32 cellular contexts compared by ENCODE assay signal in the genomic region with DNA sequence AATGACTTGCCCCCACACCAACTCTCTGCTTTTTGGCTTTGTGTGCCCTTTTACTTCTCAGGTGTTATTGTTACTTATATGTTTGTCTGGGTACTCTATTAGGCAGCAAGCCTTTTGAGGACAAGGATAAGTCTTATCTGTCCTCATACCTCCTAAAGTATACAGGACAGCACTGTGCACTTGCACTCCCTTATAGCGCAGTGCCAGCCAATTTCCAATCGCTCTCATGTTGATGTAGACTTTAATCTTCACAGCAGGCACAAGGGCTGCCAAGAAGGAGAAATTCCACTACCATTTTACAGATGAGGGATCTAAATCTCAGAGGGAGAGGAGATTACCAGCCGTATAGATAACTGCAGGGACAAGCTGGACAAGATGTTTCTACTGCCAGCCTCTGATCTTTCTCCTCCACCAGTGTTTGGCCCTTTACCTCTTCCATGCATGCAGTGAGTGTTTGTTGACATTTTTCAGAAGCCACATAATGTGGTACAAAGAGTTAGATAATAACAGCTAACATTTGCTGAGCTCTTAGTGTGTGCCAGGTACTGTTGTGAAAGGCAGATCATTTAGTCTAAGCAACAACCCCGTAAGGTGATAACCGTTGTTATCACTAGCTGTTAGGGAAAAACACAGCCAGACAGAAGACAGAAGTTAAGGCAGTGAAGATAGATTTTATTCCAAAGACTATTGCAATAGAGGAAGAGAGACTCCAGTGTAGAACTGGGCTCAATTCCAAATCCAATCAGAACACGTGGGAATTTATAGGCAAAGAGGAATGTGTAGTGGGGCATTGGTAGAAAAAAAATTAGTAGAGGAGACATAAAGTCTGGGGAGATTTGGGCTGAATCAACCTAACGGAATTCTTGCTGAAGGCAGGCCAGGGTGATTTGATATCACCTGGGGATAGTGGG. TPM values are rescaled to one million over a fixed set of nuclear protein-coding genes. Genes with fewer than 3 reads are reported as not detected.
DNase-seq lines count a peak whose midpoint lies in the region; FAIRE-seq and TF ChIP-seq lines count a peak whose summit lies in the region.
"Had no signal": no experiment of that assay in that cellular context is flagged by ENCODE, and none has a peak within 500 bp of the region (broad histone marks: within the 10 kb centered on the region; RNA-seq: fewer than 3 reads in every experiment).

No MANE protein-coding gene starts in this region.

- H3K27ac ChIP-seq in H1 (ENCODE audit: low read depth, low read length): no peak overlapping the region
- no peak overlapping the region for H3K27ac ChIP-seq in breast epithelium
- H3K27ac ChIP-seq: coronary artery, lower lobe of right lung, RWPE1, thyroid gland had no signal

- H3K4me1 ChIP-seq in H1 (replicated peaks in 1 of 4; ENCODE audit: control insufficient read depth in 3 of 4, insufficient read depth in 4 of 4, low read length in 3 of 4) (no peaks in the 10 kb centered on the region), breast epithelium (no peaks in the 10 kb centered on the region)
- H3K4me1 ChIP-seq: lower lobe of right lung, thyroid gland had no signal

- no peaks in the 10 kb centered on the region for H4K20me1 ChIP-seq in H1 (replicated peaks in 1 of 2; ENCODE audit: control insufficient read depth in 1 of 2, insufficient read depth in 2 of 2, low read length in 2 of 2)

- H3K27me3 ChIP-seq in H1 (replicated peaks in 1 of 4; ENCODE audit: control insufficient read depth in 3 of 4, extremely low read depth in 1 of 4, insufficient read depth in 3 of 4, low read length in 3 of 4) (no peaks in the 10 kb centered on the region), breast epithelium (peaks cover 0 to 3% of the 10 kb centered on the region in 2 donors)
- H3K27me3 ChIP-seq: thyroid gland had no signal

- H3K23me2 ChIP-seq in H1 (ENCODE audit: low read depth, low read length): no peaks in the 10 kb centered on the region

- H3K14ac ChIP-seq in H1 (ENCODE audit: insufficient read length): no peak overlapping the region

- no peak overlapping the region for H3K4me2 ChIP-seq in H1 (ENCODE audit: insufficient read depth in 1 of 2, low read depth in 2 of 2, low read length in 2 of 2)

- H2BK120ac ChIP-seq in H1 (replicated peaks; ENCODE audit: low read depth, low read length): no peak overlapping the region

- WGBS in H1 (ENCODE audit: extremely low coverage in 1 of 2, insufficient coverage in 1 of 2, insufficient read length in 1 of 2, insufficient replicate concordance in 2 of 2, low coverage in 1 of 2, low lambda C conversion rate in 2 of 2, missing lambda C conversion rate in 1 of 2), 2 experiments: 84% methylated on average over 7 of the region's 7 CpGs; no CpG with 5 or more reads in 1 of the 2 experiments

- intact Hi-C loops in breast epithelium (cut with DNase I; ENCODE audit: low total_unique reads): no loop called here

- no peak overlapping the region for H2BK12ac ChIP-seq in H1 (ENCODE audit: low read depth, low read length)

- 0 out of 2 replicates have a peak overlapping the region, but pooled peaks have one; percentile 48 for H2BK15ac ChIP-seq in H1 (ENCODE audit: low read length)

- no peak for TF ChIP-seq RAD21 in H1 (IDR thresholded peaks at IDR 0.05 in 1 of 2, conservative IDR thresholded peaks at IDR 0.05 in 1 of 2; ENCODE audit: low read depth in 2 of 2, low read length in 2 of 2)

- TF ChIP-seq CTCF in LNCaP clone FGC (IDR thresholded peaks at IDR 0.05; ENCODE audit: control insufficient read depth, extremely low read depth, insufficient read depth): no peak
- no peak for TF ChIP-seq CTCF in H1 (IDR thresholded peaks at IDR 0.05; ENCODE audit: control extremely low read depth in 1 of 3, insufficient read depth in 1 of 3, low read depth in 1 of 3, low read length in 3 of 3)
- TF ChIP-seq CTCF in breast epithelium (IDR thresholded peaks at IDR 0.05): no peak

- H3K23ac ChIP-seq in H1 (ENCODE audit: insufficient read length): no peak overlapping the region

- H3K9me3 ChIP-seq in H1 (ENCODE audit: insufficient read depth in 2 of 2, low read depth in 1 of 2, low read length in 1 of 2) (peaks cover 0 to 1% of the 10 kb centered on the region in 2 experiments; a peak in 1 of 4 replicates), breast epithelium (peaks cover 3 to 7% of the 10 kb centered on the region in 2 donors)
- H3K9me3 ChIP-seq: lower lobe of right lung, thyroid gland had no signal

- H3K36me3 ChIP-seq in H1 (ENCODE audit: control insufficient read depth in 2 of 4, insufficient read depth in 4 of 4, low read length in 3 of 4) (no peaks in the 10 kb centered on the region), breast epithelium (no peaks in the 10 kb centered on the region)
- H3K36me3 ChIP-seq: lower lobe of right lung, thyroid gland had no signal

- H4K5ac ChIP-seq in H1 (ENCODE audit: insufficient read length, low read depth, low read length): no peak overlapping the region

- no peak overlapping the region for H2AK5ac ChIP-seq in H1 (ENCODE audit: low read depth, low read length)

- no peak overlapping the region for H3K4ac ChIP-seq in H1 (replicated peaks; ENCODE audit: insufficient read length, low read depth, low read length)

- CTCF ChIA-PET in H1 (lab: Charles Lee; ENCODE audit: partially characterized antibody): interaction anchor here (1.7 to 3.3 kb wide), 3 partner anchors 24 to 321 kb away, joined by 9 to 13 read pairs (median 12); no protein-coding TSS in a partner anchor

- H3K9ac ChIP-seq in H1 (replicated peaks in 1 of 4; ENCODE audit: extremely low read depth in 1 of 4, low read depth in 3 of 4, low read length in 3 of 4): no peak overlapping the region

- no peaks in the 10 kb centered on the region for H3K79me2 ChIP-seq in H1 (ENCODE audit: control insufficient read depth in 1 of 2, insufficient read depth in 2 of 2, low read length in 2 of 2)

- POLR2A ChIA-PET in H1 (lab: Charles Lee; ENCODE audit: partially characterized antibody): no interaction called here

- no peak overlapping the region for H4K8ac ChIP-seq in H1 (ENCODE audit: extremely low read depth, insufficient read depth, low read length)

- H3K18ac ChIP-seq in H1 (ENCODE audit: extremely low read depth, low read length): no peak overlapping the region

- H3K4me3 ChIP-seq in LNCaP clone FGC (ENCODE audit: low read depth, low read length) (no peak overlapping the region), H1 (ENCODE audit: extremely low read depth in 1 of 4, insufficient read depth in 2 of 4, low read depth in 3 of 4, low read length in 4 of 4) (no peak overlapping the region), breast epithelium (no peak overlapping the region)
- H3K4me3 ChIP-seq: coronary artery, GM12878, lower lobe of right lung, thyroid gland had no signal

- DNase-seq in NCI-H2196 (lab: John Stamatoyannopoulos, UW; ENCODE audit: unreplicated experiment) (peak; percentile 36), NCI-H2196 treated with DMSO at 0.1 percent for 48 hours (lab: John Stamatoyannopoulos, UW; ENCODE audit: unreplicated experiment) (no peak), DMS153 treated with DMSO at 0.1 percent for 48 hours (lab: John Stamatoyannopoulos, UW; ENCODE audit: unreplicated experiment) (peak; percentile 24), LNCaP clone FGC (ENCODE audit: low read depth) (peak; percentile 51), H1 (ENCODE audit: low read depth in 1 of 2, low spot score in 2 of 2) (no peak), COLO829 (ENCODE audit: low spot score) (no peak), SHP77 (lab: John Stamatoyannopoulos, UW) (no peak), breast epithelium (ENCODE audit: low spot score in 2 of 2) (no peak)
- DNase-seq: activated CD4-positive, alpha-beta T cell treated with anti-CD3 and anti-CD28 coated beads for 1 hour; activated CD8-positive, alpha-beta T cell treated with anti-CD3 and anti-CD28 coated beads for 36 hours; CD8-positive, alpha-beta T cell; DND-41; effector memory CD4-positive, alpha-beta T cell; erythroblast; glutamatergic neuron; GOT3; islet precursor cell; lower lobe of right lung; MM.1S; NCI-H1417 treated with DMSO at 0.1 percent for 48 hours; NCI-H526 treated with DMSO at 0.1 percent for 48 hours; small intestine; stimulated activated CD8-positive, alpha-beta memory T cell treated with anti-CD3 and anti-CD28 coated beads, Interleukin-4, amount 100 ng/mL, for 48 hours; stimulated activated naive CD8-positive, alpha-beta T cell treated with anti-CD3 and anti-CD28 coated beads, Interleukin-15, amount 100 ng/mL, for 72 hours; T-helper 2 cell; thyroid gland had no signal

- H4K91ac ChIP-seq in H1 (replicated peaks; ENCODE audit: insufficient read length, low read length): no peak overlapping the region

- H2BK20ac ChIP-seq in H1 (ENCODE audit: low read length): no peak overlapping the region

- no peak for TF ChIP-seq EP300 in H1 (IDR thresholded peaks at IDR 0.05; ENCODE audit: borderline replicate concordance in 1 of 2, low read depth in 2 of 2, low read length in 2 of 2)

- no peaks in the 10 kb centered on the region for H3K79me1 ChIP-seq in H1 (ENCODE audit: low read depth, low read length)

- TF ChIP-seq POLR2A in H1 (IDR thresholded peaks at IDR 0.05; ENCODE audit: control extremely low read depth in 1 of 2, low read depth in 2 of 2, low read length in 2 of 2): no peak
- no peak for TF ChIP-seq POLR2A in breast epithelium (IDR thresholded peaks at IDR 0.05)

- H3K56ac ChIP-seq in H1 (replicated peaks; ENCODE audit: insufficient read length, low read depth, low read length): no peak overlapping the region

- no peak overlapping the region for H2AFZ ChIP-seq in H1 (ENCODE audit: low read length)

- FAIRE-seq in H1 (lab: Jason Lieb, UNC): no peak
- FAIRE-seq: GM12878, small intestine had no signal

- no peak overlapping the region for H2BK5ac ChIP-seq in H1 (ENCODE audit: low read depth, low read length)

TF ChIP-seq in H1, 55 proteins besides CTCF, POLR2A, EP300 and RAD21 (continues in another document):
- TF ChIP-seq SUZ12 (IDR thresholded peaks at IDR 0.05; ENCODE audit: low read length) (no peak), TEAD4 (IDR thresholded peaks at IDR 0.05; ENCODE audit: low read depth, low read length) (no peak), MAFK (IDR thresholded peaks at IDR 0.05; ENCODE audit: low read depth, low read length) (no peak), JUND (IDR thresholded peaks at IDR 0.05; ENCODE audit: low read length) (no peak)

RNA-seq across cellular contexts. Expression of a gene that starts 30.0 kb away (rescaled TPM):
- 1.3 TPM in 1 of 2 replicates, not detected in the other for total RNA-seq in H1 (2021; fragmentation: NEBNext Ultra II Directional; extraction: Animal tissue kit (Norgen Biotek cat#: 25700))
- polyA plus RNA-seq in H1 (2011; rRNA removed): 0.50 and 0.74 TPM in 2 replicates
- 0.34 TPM for polyA plus RNA-seq in H1 (2011; cell fraction: cytosol; rRNA removed)
- not detected for polyA plus RNA-seq in H1 (2011; cell fraction: nucleus; rRNA removed)
- 0.46 to 0.53 TPM in 2 of 4 replicates, not detected in the others for polyA plus RNA-seq in H1 (2012, experiment 1 of 2)
- polyA plus RNA-seq in H1 (2012, experiment 2 of 2): not detected
- 2.3 TPM for polyA plus RNA-seq in H1 (2013, experiment 1 of 2)
- 2.9 TPM for polyA plus RNA-seq in H1 (2013, experiment 2 of 2)
- polyA minus RNA-seq in H1 (2011; rRNA and poly(A)+ RNA removed): not detected in 2 replicates
- polyA minus RNA-seq in H1 (2011; cell fraction: cytosol; rRNA and poly(A)+ RNA removed): not detected
- not detected for polyA minus RNA-seq in H1 (2011; cell fraction: nucleus; rRNA and poly(A)+ RNA removed)
- not detected for total RNA-seq in breast epithelium
- total RNA-seq: A172; activated CD8-positive, alpha-beta T cell treated with anti-CD3 and anti-CD28 coated beads for 36 hours; activated T-helper 17 cell treated with anti-CD3 and anti-CD28 coated beads, Interleukin-2, amount 50 U/mL, for 72 hours; CD8-positive, alpha-beta T cell; lower lobe of right lung; osteoblast had no signal

Comparison
In these comparisons a context has a peak if more than half of its experiments do, and no peak if none do; other contexts are left out.
1. DNase-seq: peak in NCI-H2196 (single experiment), DMS153 treated with DMSO at 0.1 percent for 48 hours (single experiment) and LNCaP clone FGC (single experiment); none in NCI-H2196 treated with DMSO at 0.1 percent for 48 hours (single experiment), H1 (0 of 2), COLO829 (single experiment), SHP77 (0 of 2) and breast epithelium (0 of 2).